In the genomic region with DNA sequence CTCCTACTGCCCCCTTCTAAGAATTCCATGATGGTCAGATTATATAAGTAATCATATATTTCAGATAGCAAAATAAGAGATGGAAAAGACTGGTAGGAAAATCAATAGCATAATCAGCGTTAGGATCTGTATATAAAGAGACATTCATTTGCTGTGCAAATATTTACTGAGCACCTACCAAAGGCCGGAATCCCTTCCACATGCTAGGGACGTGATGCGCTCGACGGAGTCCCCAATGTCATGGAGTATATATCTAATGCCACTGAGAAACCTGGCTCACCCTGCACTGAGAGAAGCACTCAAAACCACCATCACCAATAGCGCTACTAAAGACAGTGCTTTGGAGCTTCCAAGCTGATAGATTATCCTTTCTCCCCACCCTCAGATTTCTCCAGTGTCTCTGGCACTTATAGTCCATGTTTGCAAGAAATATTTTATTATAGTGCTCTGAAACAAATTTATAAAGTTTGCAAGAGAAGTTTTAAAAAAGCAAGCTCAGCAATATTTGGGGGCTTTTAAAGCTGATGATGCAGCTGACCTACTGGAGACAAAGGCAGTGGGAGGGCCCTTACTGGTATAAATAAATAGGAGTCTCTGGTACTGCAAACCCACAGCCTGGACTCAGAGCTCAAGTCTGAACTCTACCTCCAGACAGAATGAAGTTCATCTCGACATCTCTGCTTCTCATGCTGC, we compare ENCODE assay signal across 19 cellular contexts. TPM values are rescaled to one million over a fixed set of nuclear protein-coding genes. Genes with fewer than 3 reads are reported as not detected.
"Had no signal": no experiment of that assay in that cellular context is flagged by ENCODE, and none has a peak within 500 bp of the region (broad histone marks: within the 10 kb centered on the region; RNA-seq: fewer than 3 reads in every experiment).

A gene with protein sequence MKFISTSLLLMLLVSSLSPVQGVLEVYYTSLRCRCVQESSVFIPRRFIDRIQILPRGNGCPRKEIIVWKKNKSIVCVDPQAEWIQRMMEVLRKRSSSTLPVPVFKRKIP (plus strand): TSS at position 611 of the 693 bp plus-strand sequence. CDS start 46 bp downstream, at position 657.

- H3K4me3 ChIP-seq: ascending aorta, colonic mucosa, sigmoid colon, tibial nerve had no signal

- H3K4me1 ChIP-seq: ascending aorta, colonic mucosa, sigmoid colon had no signal

- FAIRE-seq: keratinocyte, urothelium cell line had no signal

- H3K9me3 ChIP-seq: ascending aorta, colonic mucosa, neutrophil, sigmoid colon, tibial nerve had no signal

- H3K27ac ChIP-seq: ascending aorta, colonic mucosa, foreskin keratinocyte, neutrophil, sigmoid colon, tibial nerve had no signal

- DNase-seq: activated CD8-positive, alpha-beta memory T cell treated with anti-CD3 and anti-CD28 coated beads for 24 hours; activated CD8-positive, alpha-beta memory T cell treated with anti-CD3 and anti-CD28 coated beads, Interleukin-2, amount 50 U/mL, for 48 hours; activated gamma-delta T cell; activated T-cell treated with anti-CD3 and anti-CD28 coated beads, Interleukin-2, amount 50 U/mL, for 48 hours; colonic mucosa; foreskin keratinocyte; sigmoid colon; stimulated activated naive CD4-positive, alpha-beta T cell treated with Interleukin-2 at 50 U/mL for 16 hours; T-helper 9 cell had no signal

- ATAC-seq: activated CD4-positive, CD25-positive, alpha-beta regulatory T cell treated with anti-CD3 and anti-CD28 coated beads, Interleukin-2, amount 50 U/mL, for 24 hours; foreskin keratinocyte had no signal

- H3K27me3 ChIP-seq: ascending aorta, colonic mucosa, neutrophil, sigmoid colon, tibial nerve had no signal

- H3K36me3 ChIP-seq: ascending aorta, colonic mucosa, neutrophil, sigmoid colon, tibial nerve had no signal

RNA-seq across cellular contexts. Expression of the gene that starts here (rescaled TPM):
- total RNA-seq: ascending aorta, epithelial cell of proximal tubule, fibroblast of lung, foreskin keratinocyte, lung microvascular endothelial cell, mesothelial cell of epicardium, sigmoid colon had no signal
- polyA plus RNA-seq: fibroblast of lung, foreskin keratinocyte, keratinocyte had no signal
